In genomic region chr5:96753017-96753397, GRCh38 we compare ENCODE assay signal across 13 cellular contexts.
"Had no signal": no experiment of that assay in that cellular context is flagged by ENCODE, and none has a peak within 500 bp of the region (broad histone marks: within the 10 kb centered on the region; RNA-seq: fewer than 3 reads in every experiment).

No MANE protein-coding gene starts in this region.

- H3K4me1 ChIP-seq: thyroid gland had no signal

- H3K4me3 ChIP-seq: adrenal gland, cardiac muscle cell, esophagus muscularis mucosa, gastroesophageal sphincter, spleen, thyroid gland had no signal

- DNase-seq: effector CD8-positive, alpha-beta T cell; spleen; stimulated activated naive CD4-positive, alpha-beta T cell treated with Interleukin-2 at 50 U/mL for 16 hours; thyroid gland had no signal

- H3K27me3 Mint-ChIP-seq: dendritic cell treated with granulocyte-macrophage colony-stimulating factor and Interleukin-4, amounts not matched to agents 40 ng/mL and 50 ng/mL, for 4 days; naive thymus-derived CD8-positive, alpha-beta T cell had no signal

- H3K4me1 Mint-ChIP-seq: immature natural killer cell had no signal

- H3K27me3 ChIP-seq: adrenal gland, cardiac muscle cell, esophagus muscularis mucosa, gastroesophageal sphincter, spleen, thyroid gland had no signal

- H3K9me3 Mint-ChIP-seq: activated T-helper 1 cell treated with anti-CD3 and anti-CD28 coated beads, Interleukin-12 subunit alpha, Interleukin-12 subunit beta, Interleukin-2, Interleukin-4 antibody, amounts not matched to agents 30 ng/mL and 10 ng/mL and 1 ng/mL, durations not matched to agents 14 hours and 24 hours and 36 hours; dendritic cell treated with granulocyte-macrophage colony-stimulating factor and Interleukin-4, amounts not matched to agents 40 ng/mL and 50 ng/mL, for 4 days; immature natural killer cell; naive thymus-derived CD8-positive, alpha-beta T cell; T-helper 2 cell treated with Interferon-gamma antibody and Interleukin-4, amounts not matched to agents 5 μg/mL and 100 μg/mL, for 36 hours had no signal

- H3K27ac Mint-ChIP-seq: activated T-helper 1 cell treated with anti-CD3 and anti-CD28 coated beads, Interleukin-12 subunit alpha, Interleukin-12 subunit beta, Interleukin-2, Interleukin-4 antibody, amounts not matched to agents 30 ng/mL and 10 ng/mL and 1 ng/mL, durations not matched to agents 14 hours and 24 hours and 36 hours; dendritic cell treated with granulocyte-macrophage colony-stimulating factor and Interleukin-4, amounts not matched to agents 40 ng/mL and 50 ng/mL, for 4 days; T-helper 2 cell treated with Interferon-gamma antibody and Interleukin-4, amounts not matched to agents 5 μg/mL and 100 μg/mL, for 36 hours had no signal

- H3K27ac ChIP-seq: adrenal gland, cardiac muscle cell, esophagus muscularis mucosa, gastroesophageal sphincter, spleen, thyroid gland had no signal

- H3K4me3 Mint-ChIP-seq: activated T-helper 1 cell treated with anti-CD3 and anti-CD28 coated beads, Interleukin-12 subunit alpha, Interleukin-12 subunit beta, Interleukin-2, Interleukin-4 antibody, amounts not matched to agents 30 ng/mL and 10 ng/mL and 1 ng/mL, durations not matched to agents 14 hours and 24 hours and 36 hours; dendritic cell treated with granulocyte-macrophage colony-stimulating factor and Interleukin-4, amounts not matched to agents 40 ng/mL and 50 ng/mL, for 4 days; immature natural killer cell; naive thymus-derived CD8-positive, alpha-beta T cell; T-helper 2 cell treated with Interferon-gamma antibody and Interleukin-4, amounts not matched to agents 5 μg/mL and 100 μg/mL, for 36 hours had no signal

- ATAC-seq: gastroesophageal sphincter had no signal

- H3K9me3 ChIP-seq: adrenal gland, esophagus muscularis mucosa, gastroesophageal sphincter, spleen, thyroid gland had no signal
